Comparison of ENCODE assay signal across 8 cellular contexts in the genomic region with DNA sequence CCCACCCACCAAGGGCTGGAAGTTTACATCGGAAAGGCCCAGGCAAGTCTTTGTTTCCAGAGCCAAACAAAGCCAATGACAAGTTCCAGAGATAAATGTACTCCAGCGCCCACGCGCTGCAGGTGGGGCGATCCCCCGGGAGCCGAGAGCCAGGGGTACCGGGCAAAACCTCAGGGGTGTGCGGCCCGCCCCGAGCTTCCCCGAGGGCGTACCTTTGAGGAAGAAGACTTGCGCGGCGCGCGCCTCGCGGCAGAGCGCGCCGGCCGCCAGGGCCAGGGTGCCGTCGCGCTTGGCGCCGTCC. TPM values are rescaled to one million over a fixed set of nuclear protein-coding genes. Genes with fewer than 3 reads are reported as not detected.
DNase-seq lines count a peak whose midpoint lies in the region; ATAC-seq and TF ChIP-seq lines count a peak whose summit lies in the region.

No MANE protein-coding gene starts in this region.

- in situ Hi-C loops in ACHN (cut with HindIII; ENCODE audit: low pct_ligation_motif_present, low pct_unique_long_range_greater_than_20kb, low sequenced_read_pairs) = no loop called here

- no peak for TF ChIP-seq POLR2A in body of pancreas (IDR thresholded peaks at IDR 0.05)

- H3K27me3 ChIP-seq in HUES6 (ENCODE audit: control insufficient read depth, insufficient read depth, low read length) (peaks cover 20% of the 10 kb centered on the region; the same call in 1 of the 2 replicates), body of pancreas (no peaks in the 10 kb centered on the region)

- peaks cover 22% of the 10 kb centered on the region for H3K4me1 ChIP-seq in HUES6 (ENCODE audit: control insufficient read depth, insufficient read depth, low read length)
- H3K4me1 ChIP-seq in body of pancreas = peaks cover 61% of the 10 kb centered on the region
- H3K4me1 ChIP-seq in mesodermal cell (ENCODE audit: control insufficient read depth, insufficient read depth, low read length, poor library complexity, severe bottlenecking) = peaks cover 33% of the 10 kb centered on the region

- no peak for ATAC-seq in body of pancreas

- H3K4me3 ChIP-seq in AG10803 (ENCODE audit: low read length) (peak overlapping the region; percentile 93), HUES6 (ENCODE audit: low read depth, low read length) (peak overlapping the region; percentile 93), body of pancreas (peak overlapping the region; percentile 57 to 74), mesodermal cell (ENCODE audit: extremely low read depth, insufficient read depth, low read length, poor library complexity, severe bottlenecking) (peak overlapping the region; percentile 96)

- DNase-seq in AG10803 (ENCODE audit: low read depth) (no peak), body of pancreas (no peak), NCI-H2227 treated with DMSO at 0.1 percent for 48 hours (lab: John Stamatoyannopoulos, UW) (no peak), NCI-H524 (lab: John Stamatoyannopoulos, UW) (no peak), KG1 (lab: John Stamatoyannopoulos, UW) (no peak), ACHN (no peak)

- no peak overlapping the region for H3K27ac ChIP-seq in HUES6 (ENCODE audit: low read depth, low read length)
- H3K27ac ChIP-seq in body of pancreas = peak overlapping the region; percentile 94 to 99 (median 98)
- H3K27ac ChIP-seq in mesodermal cell (ENCODE audit: low read depth, low read length, severe bottlenecking) = peak overlapping the region; percentile 92

- H3K36me3 ChIP-seq in HUES6 (ENCODE audit: control insufficient read depth, insufficient read depth, low read length) (peaks cover 22% of the 10 kb centered on the region), body of pancreas (replicated peaks in 1 of 2; ENCODE audit: insufficient read depth in 1 of 2, low read depth in 2 of 2) (no peaks in the 10 kb centered on the region), mesodermal cell (ENCODE audit: control insufficient read depth, insufficient read depth, low read length) (peaks cover 27% of the 10 kb centered on the region)

- intact Hi-C loops in body of pancreas (cut with DNase I) = no loop called here

- 0% methylated on average over 29 of the region's 29 CpGs; no CpG with 5 or more reads in 1 of the 2 donors for WGBS in body of pancreas, 2 donors
- WGBS in mesodermal cell (ENCODE audit: insufficient coverage in 2 of 2), 2 experiments = 0% methylated on average over 29 of the region's 29 CpGs

- TF ChIP-seq CTCF in AG10803 (conservative IDR thresholded peaks at IDR 0.05; ENCODE audit: low read length) = no peak
- TF ChIP-seq CTCF in body of pancreas (IDR thresholded peaks at IDR 0.05) = no peak

- H3K9me3 ChIP-seq in HUES6 (ENCODE audit: control insufficient read depth, insufficient read depth, low read depth, low read length) = no peaks in the 10 kb centered on the region
- no peaks in the 10 kb centered on the region for H3K9me3 ChIP-seq in body of pancreas
- no peaks in the 10 kb centered on the region for H3K9me3 ChIP-seq in mesodermal cell (ENCODE audit: control insufficient read depth, low read length)

- peak overlapping the region; percentile 97 for H3K9ac ChIP-seq in HUES6 (ENCODE audit: low read length)

RNA-seq across cellular contexts. Expression of gene DUSP1, which starts 0.7 kb away (rescaled TPM):
- 100 to 1,000 TPM; 248 to 808 TPM for total RNA-seq in body of pancreas
- 46.7 TPM for polyA plus RNA-seq in mesodermal cell (2013, experiment 1 of 2)
- polyA plus RNA-seq in mesodermal cell (2013, experiment 2 of 2) = 41.2 TPM
